21 cellular contexts compared by ENCODE assay signal in the genomic region with DNA sequence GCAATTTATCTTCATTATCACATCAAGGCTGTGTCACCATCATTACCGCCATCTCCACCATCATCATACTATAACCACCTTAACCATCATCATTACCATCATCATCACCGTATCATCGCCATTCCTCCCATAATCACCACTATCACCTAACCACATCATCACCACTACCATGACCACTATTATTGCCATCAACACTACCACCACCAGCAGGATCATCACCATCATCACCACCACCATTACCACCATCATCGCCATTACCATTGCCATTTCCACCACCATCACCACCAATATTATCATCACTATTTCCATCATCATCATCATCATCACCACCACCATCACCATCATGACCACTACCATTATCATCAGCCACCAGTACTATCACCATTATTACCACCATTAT.
"Had no signal": no experiment of that assay in that cellular context is flagged by ENCODE, and none has a peak within 500 bp of the region (broad histone marks: within the 10 kb centered on the region; RNA-seq: fewer than 3 reads in every experiment).

No MANE protein-coding gene starts in this region.

- H3K36me3 ChIP-seq: MG63, SJSA1 had no signal

- H3K27me3 ChIP-seq: MG63, SJSA1 had no signal

- H3K9me3 ChIP-seq: SJSA1 had no signal

- DNase-seq: Karpas-422, KG1, NCI-H1092, NCI-H1105 treated with DMSO at 0.1 percent for 48 hours, NCI-H1417 treated with DMSO at 0.1 percent for 48 hours, NCI-H146, NCI-H1694 treated with DMSO at 0.1 percent for 48 hours, NCI-H1930, NCI-H2081, NCI-H2107, NCI-H2227 treated with DMSO at 0.1 percent for 48 hours, NCI-H524, NCI-H526 treated with DMSO at 0.1 percent for 48 hours, NCI-H774, Right ventricle myocardium superior, RPMI8226, SIG-M5 had no signal

- H3K4me3 ChIP-seq: MG63, SJSA1, SK-N-MC had no signal

- H3K27ac ChIP-seq: SK-N-MC had no signal

- FAIRE-seq: RCC 7860 had no signal
